In genomic region chr2:112317303-112318158, GRCh38 we compare ENCODE assay signal across 27 cellular contexts. TPM values are rescaled to one million over a fixed set of nuclear protein-coding genes. Genes with fewer than 3 reads are reported as not detected.
A peak's percentile ranks its signal among the peaks of the same experiment; 100 is the strongest.
DNase-seq lines count a peak whose midpoint lies in the region; ATAC-seq, FAIRE-seq and TF ChIP-seq lines count a peak whose summit lies in the region.
"Had no signal": no experiment of that assay in that cellular context is flagged by ENCODE, and none has a peak within 500 bp of the region (broad histone marks: within the 10 kb centered on the region; RNA-seq: fewer than 3 reads in every experiment).

No MANE protein-coding gene starts in this region.

- no peaks in the 10 kb centered on the region for H3K79me2 ChIP-seq in HepG2 (ENCODE audit: insufficient read depth, low read length)

- H3K27me3 ChIP-seq in HepG2 (ENCODE audit: control insufficient read depth in 1 of 2, insufficient read depth in 2 of 2, low read length in 2 of 2) (no peaks in the 10 kb centered on the region), subcutaneous abdominal adipose tissue (ENCODE audit: control insufficient read depth in 5 of 5, insufficient read depth in 4 of 5, low read length in 5 of 5) (no peaks in the 10 kb centered on the region)

- TF ChIP-seq CTCF in choroid plexus epithelial cell (conservative IDR thresholded peaks at IDR 0.05; ENCODE audit: low read depth, low read length) (no peak), HepG2 (CRISPR knock-in tag; IDR thresholded peaks at IDR 0.05) (no peak)

- POLR2A ChIA-PET in HepG2 (lab: Yijun Ruan, JAX): interaction anchor here (0.8 to 1.3 kb wide), 2 partner anchors 25 to 29 kb away, joined by 3 read pairs; no protein-coding TSS in a partner anchor
- POLR2A ChIA-PET in HEK293T (lab: Yijun Ruan, JAX): interaction anchor here (1.4 kb wide), 1 partner anchor 62 kb away, joined by 3 read pairs; the partner anchor contains the start of gene ZC3H8

- H3K9ac ChIP-seq in HepG2 (ENCODE audit: insufficient read depth, low read depth, low read length): no peak overlapping the region
- H3K9ac ChIP-seq in subcutaneous abdominal adipose tissue (ENCODE audit: low read length in 5 of 5): no peak overlapping the region
- H3K9ac ChIP-seq: KMS-11 had no signal

- H3K4me1 ChIP-seq in HepG2 (ENCODE audit: insufficient read depth, low read length) (peaks cover 74% of the 10 kb centered on the region), subcutaneous abdominal adipose tissue (ENCODE audit: control insufficient read depth in 5 of 5, insufficient read depth in 5 of 5, low read length in 5 of 5) (peaks cover 0 to 23% (median 0%) of the 10 kb centered on the region in 5 donors)
- H3K4me1 ChIP-seq: left ventricle myocardium inferior had no signal

- H3K36me3 ChIP-seq in HepG2 (replicated peaks in 1 of 2; ENCODE audit: control insufficient read depth in 1 of 2, insufficient read depth in 2 of 2, low read length in 2 of 2): no peaks in the 10 kb centered on the region
- H3K36me3 ChIP-seq in subcutaneous abdominal adipose tissue (ENCODE audit: control insufficient read depth in 5 of 5, insufficient read depth in 5 of 5, low read length in 5 of 5): peaks cover 0 to 14% (median 4%) of the 10 kb centered on the region in 5 donors
- H3K36me3 ChIP-seq: WERI-Rb-1 had no signal

- no peak for TF ChIP-seq RAD21 in HepG2 (CRISPR knock-in tag; IDR thresholded peaks at IDR 0.05)

- CTCF ChIA-PET in HepG2 (lab: Yijun Ruan, JAX; ENCODE audit: low intra/inter-chr PET ratio, low total read pairs): no interaction called here
- CTCF ChIA-PET in HEK293T (lab: Yijun Ruan, JAX): no interaction called here

- H3K4me3 ChIP-seq in choroid plexus epithelial cell (ENCODE audit: low read depth, low read length): no peak overlapping the region
- H3K4me3 ChIP-seq in HepG2 (replicated peaks in 1 of 3; ENCODE audit: insufficient read depth in 1 of 3, low read depth in 2 of 3, low read length in 3 of 3): peak overlapping the region in 2 of 3 experiments; percentile 23 to 39; a peak in 3 of 6 replicates
- H3K4me3 ChIP-seq in subcutaneous abdominal adipose tissue (ENCODE audit: low read depth in 1 of 5, low read length in 5 of 5): no peak overlapping the region
- H3K4me3 ChIP-seq: GM12878, left ventricle myocardium inferior, psoas muscle, SK-N-MC had no signal

- peak in 1 of 2 experiments; percentile 86; a peak in 2 of 4 replicates for TF ChIP-seq EP300 in HepG2 (IDR thresholded peaks at IDR 0.05; ENCODE audit: low read depth in 2 of 2, low read length in 2 of 2)
- no peak for TF ChIP-seq EP300 in HepG2 (CRISPR knock-in tag; IDR thresholded peaks at IDR 0.05; ENCODE audit: borderline replicate concordance)

- intact Hi-C loops in HepG2 (cut with micrococcal nuclease; ENCODE audit: unreplicated experiment): no loop called here

- peak overlapping the region; percentile 67 for H3K4me2 ChIP-seq in HepG2 (ENCODE audit: low read depth, low read length)
- H3K4me2 ChIP-seq: KMS-11 had no signal

- 4% methylated on average over 5 of the region's 5 CpGs for WGBS in HepG2 (ENCODE audit: low lambda C conversion rate)

- in situ Hi-C loops in HepG2 (cut with HindIII; ENCODE audit: extremely low pct_ligation_motif_present, low pct_unique_long_range_greater_than_20kb): no loop called here

- peak overlapping the region; percentile 82 for H3K27ac ChIP-seq in HepG2 (ENCODE audit: extremely low read length, insufficient read depth, low read length)
- peak overlapping the region; percentile 13 for H3K27ac ChIP-seq in subcutaneous abdominal adipose tissue (ENCODE audit: low read depth, low read length)
- H3K27ac ChIP-seq: KMS-11, left ventricle myocardium inferior, psoas muscle, RWPE1, SK-N-MC, WERI-Rb-1 had no signal

- TSS peak; percentile 91 for BruUV-seq in HepG2 (replicated peaks; lab: Mats Ljungman, UMichigan)

- ATAC-seq in HepG2: peak; percentile 77
- ATAC-seq: activated CD8-positive, alpha-beta memory T cell treated with anti-CD3 and anti-CD28 coated beads, Interleukin-2, amount 10 ng/mL, durations not matched to agents 7 days and 5 days; esophagus mucosa; GM12878; HCT116; psoas muscle had no signal

- FAIRE-seq in HepG2 (lab: Jason Lieb, UNC): no peak
- FAIRE-seq: GM12878 had no signal

- H2AFZ ChIP-seq in HepG2 (ENCODE audit: low read length): no peak overlapping the region

- no peak for TF ChIP-seq POLR2A in HepG2 (IDR thresholded peaks at IDR 0.05; ENCODE audit: insufficient read depth in 1 of 2, low read depth in 2 of 2, low read length in 2 of 2)

- peak; percentile 74 for DNase-seq in HCEC 1CT
- peak; percentile 38 for DNase-seq in choroid plexus epithelial cell (ENCODE audit: low read depth)
- DNase-seq in HepG2 (ENCODE audit: low spot score): peak; percentile 62
- DNase-seq in kidney tubule cell (ENCODE audit: low spot score): no peak
- DNase-seq in GDM1 (lab: John Stamatoyannopoulos, UW): no peak
- no peak for DNase-seq in HEK293T (ENCODE audit: extremely low spot score)
- DNase-seq: activated CD4-positive, alpha-beta T cell treated with anti-CD3 and anti-CD28 coated beads, Interleukin-2, amount 10 ng/mL, durations not matched to agents 7 days and 5 days; activated CD8-positive, alpha-beta memory T cell treated with anti-CD3 and anti-CD28 coated beads, Interleukin-2, amount 10 ng/mL, durations not matched to agents 7 days and 5 days; CD8-positive, alpha-beta memory T cell; cerebellar nuclear complex; DMS153; effector CD8-positive, alpha-beta T cell; glutamatergic neuron; left ventricle myocardium inferior; MV-4-11; NCI-H1694 treated with DMSO at 0.1 percent for 48 hours; NCI-H526 treated with DMSO at 0.1 percent for 48 hours; psoas muscle; stimulated activated CD4-positive, alpha-beta T cell treated with anti-CD3 and anti-CD28 coated beads, Interleukin-4, amount 100 ng/mL, for 1 hour; WERI-Rb-1 had no signal

- H4K20me1 ChIP-seq in HepG2 (ENCODE audit: insufficient read depth, low read length): no peaks in the 10 kb centered on the region

- H3K9me3 ChIP-seq in HepG2 (ENCODE audit: low read length): no peaks in the 10 kb centered on the region
- H3K9me3 ChIP-seq in subcutaneous abdominal adipose tissue (ENCODE audit: control insufficient read depth in 5 of 5, low read length in 5 of 5): no peaks in the 10 kb centered on the region
- H3K9me3 ChIP-seq: left ventricle myocardium inferior, psoas muscle had no signal

TF ChIP-seq in HepG2, 621 proteins besides CTCF, POLR2A, EP300 and RAD21 (continues in another document):
- TF ChIP-seq HMG20A (CRISPR knock-in tag; IDR thresholded peaks at IDR 0.05; ENCODE audit: borderline replicate concordance): peak; percentile 42; the same call in 1 of the 2 replicates
- no peak for TF ChIP-seq JUN (CRISPR knock-in tag; IDR thresholded peaks at IDR 0.05)
- TF ChIP-seq ZSCAN9 (CRISPR knock-in tag; IDR thresholded peaks at IDR 0.05; ENCODE audit: borderline replicate concordance): 0 out of 2 replicates have a peak, but pooled peaks have one; percentile 20
- TF ChIP-seq ZNF354B (CRISPR knock-in tag; IDR thresholded peaks at IDR 0.05): no peak
- TF ChIP-seq MIER3 (CRISPR knock-in tag; IDR thresholded peaks at IDR 0.05; ENCODE audit: borderline replicate concordance): peak; percentile 43; the same call in 1 of the 2 replicates
- peak; percentile 84 for TF ChIP-seq HNF4A (CRISPR knock-in tag; IDR thresholded peaks at IDR 0.05)
- TF ChIP-seq IRX3 (CRISPR knock-in tag; IDR thresholded peaks at IDR 0.05; ENCODE audit: borderline replicate concordance, low read depth): no peak
- no peak for TF ChIP-seq NONO (IDR thresholded peaks at IDR 0.05)
- TF ChIP-seq NONO (CRISPR knock-in tag; conservative IDR thresholded peaks at IDR 0.05): no peak
- TF ChIP-seq SIN3B (IDR thresholded peaks at IDR 0.05; ENCODE audit: low read length): no peak

TF ChIP-seq in HEK293T, 16 proteins besides CTCF, POLR2A, EP300 and RAD21 (continues in another document):
- TF ChIP-seq, protein P1, sequence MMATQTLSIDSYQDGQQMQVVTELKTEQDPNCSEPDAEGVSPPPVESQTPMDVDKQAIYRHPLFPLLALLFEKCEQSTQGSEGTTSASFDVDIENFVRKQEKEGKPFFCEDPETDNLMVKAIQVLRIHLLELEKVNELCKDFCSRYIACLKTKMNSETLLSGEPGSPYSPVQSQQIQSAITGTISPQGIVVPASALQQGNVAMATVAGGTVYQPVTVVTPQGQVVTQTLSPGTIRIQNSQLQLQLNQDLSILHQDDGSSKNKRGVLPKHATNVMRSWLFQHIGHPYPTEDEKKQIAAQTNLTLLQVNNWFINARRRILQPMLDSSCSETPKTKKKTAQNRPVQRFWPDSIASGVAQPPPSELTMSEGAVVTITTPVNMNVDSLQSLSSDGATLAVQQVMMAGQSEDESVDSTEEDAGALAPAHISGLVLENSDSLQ (IDR thresholded peaks at IDR 0.05): no peak
- TF ChIP-seq L3MBTL2 (conservative IDR thresholded peaks at IDR 0.05): no peak
- TF ChIP-seq HDGF (IDR thresholded peaks at IDR 0.05; ENCODE audit: borderline replicate concordance): no peak
- TF ChIP-seq ZNF384 (IDR thresholded peaks at IDR 0.05): no peak
- TF ChIP-seq LEF1 (IDR thresholded peaks at IDR 0.05; ENCODE audit: borderline replicate concordance): no peak
- TF ChIP-seq SUZ12 (IDR thresholded peaks at IDR 0.05): no peak
- TF ChIP-seq FOXM1 (IDR thresholded peaks at IDR 0.05; ENCODE audit: borderline replicate concordance): no peak
- no peak for TF ChIP-seq SP1 (IDR thresholded peaks at IDR 0.05)

RNA-seq across cellular contexts. Expression of gene ZC3H6, which starts 42.1 kb away (rescaled TPM):
- total RNA-seq in HepG2 (2016; rRNA removed; fragmentation: Illumina TruSeq; extraction: Trizol): 0.88 and 0.93 TPM in 2 replicates
- total RNA-seq in HepG2 (2016; cell fraction: cytosol; rRNA removed; fragmentation: Illumina TruSeq; extraction: Trizol; ENCODE audit: low read depth): 0.88 and 0.91 TPM in 2 replicates
- 0.97 and 1.3 TPM in 2 replicates for total RNA-seq in HepG2 (2016; cell fraction: insoluble cytoplasmic fraction; rRNA removed; fragmentation: Illumina TruSeq; extraction: Trizol)
- total RNA-seq in HepG2 (2016; cell fraction: membrane; rRNA removed; fragmentation: Illumina TruSeq; extraction: Trizol): 0.65 and 1.5 TPM in 2 replicates
- 1.0 and 1.2 TPM in 2 replicates for total RNA-seq in HepG2 (2016; cell fraction: nucleus; rRNA removed; fragmentation: Illumina TruSeq; extraction: Trizol)
- polyA plus RNA-seq in HepG2 (2011; rRNA removed): 0.71 TPM in 2 replicates
- 0.32 and 0.45 TPM in 2 replicates for polyA plus RNA-seq in HepG2 (2011; cell fraction: cytosol; rRNA removed)
- 0.64 and 0.68 TPM in 2 replicates for polyA plus RNA-seq in HepG2 (2011; cell fraction: nucleus; rRNA removed)
- polyA plus RNA-seq in HepG2 (2012): 2.1 and 3.0 TPM in 2 replicates
- 0.15 and 0.17 TPM in 2 replicates for polyA plus RNA-seq in HepG2 (2016; cell fraction: cytosol; fragmentation: Illumina TruSeq; extraction: Trizol; ENCODE audit: low read depth)
- polyA plus RNA-seq in HepG2 (2016; cell fraction: insoluble cytoplasmic fraction; fragmentation: Illumina TruSeq; extraction: Trizol; ENCODE audit: low read depth): 0.79 and 0.92 TPM in 2 replicates
- 0.20 and 0.23 TPM in 2 replicates for polyA plus RNA-seq in HepG2 (2016; cell fraction: membrane; fragmentation: Illumina TruSeq; extraction: Trizol; ENCODE audit: low read depth)
- 0.59 and 1.0 TPM in 2 replicates for polyA plus RNA-seq in HepG2 (2016; cell fraction: nucleus; fragmentation: Illumina TruSeq; extraction: Trizol; ENCODE audit: insufficient read depth, low read depth)
- 0.77 and 1.3 TPM in 2 replicates for polyA minus RNA-seq in HepG2 (2011; rRNA and poly(A)+ RNA removed; ENCODE audit: low replicate concordance)
- 1.1 and 1.9 TPM in 2 replicates for polyA minus RNA-seq in HepG2 (2011; cell fraction: cytosol; rRNA and poly(A)+ RNA removed)
- 2.7 and 3.0 TPM in 2 replicates for polyA minus RNA-seq in HepG2 (2011; cell fraction: nucleus; rRNA and poly(A)+ RNA removed)

Comparison
In these comparisons a context has a peak if more than half of its experiments do, and no peak if none do; other contexts are left out.
1. DNase-seq: peak in HCEC 1CT (single experiment), choroid plexus epithelial cell (single experiment) and HepG2 (single experiment); none in kidney tubule cell (single experiment), GDM1 (single experiment) and HEK293T (single experiment).
2. H3K4me3 ChIP-seq: peak in HepG2 (2 of 3); none in choroid plexus epithelial cell (single experiment) and subcutaneous abdominal adipose tissue (0 of 5).